In genomic region chr1:59020151-59020997, GRCh38 we compare ENCODE assay signal across 8 cellular contexts.
DNase-seq lines count a peak whose midpoint lies in the region; ATAC-seq and TF ChIP-seq lines count a peak whose summit lies in the region.

No MANE protein-coding gene starts in this region.

- peaks cover 0 to 4% of the 10 kb centered on the region in 2 donors for H3K9me3 ChIP-seq in stomach smooth muscle (ENCODE audit: control insufficient read depth in 2 of 2, low read length in 2 of 2)

- ATAC-seq in GM21367 (IDR thresholded peaks at IDR 0.05; ENCODE audit: unreplicated experiment) = peak; percentile 75

- H3K9ac ChIP-seq in stomach smooth muscle (ENCODE audit: low read length in 2 of 2) = peak overlapping the region in 1 of 2 donors; percentile 41

- peaks cover 11% of the 10 kb centered on the region for H3K4me1 ChIP-seq in stomach smooth muscle (ENCODE audit: control insufficient read depth, insufficient read depth, low read length)

- H3K27ac ChIP-seq in stomach smooth muscle (ENCODE audit: low read length) = peak overlapping the region; percentile 37

- no peak for TF ChIP-seq CTCF in cardiac fibroblast (IDR thresholded peaks at IDR 0.05; ENCODE audit: low read depth, low read length)

- no peaks in the 10 kb centered on the region for H3K27me3 ChIP-seq in stomach smooth muscle (ENCODE audit: control insufficient read depth in 1 of 2, insufficient read depth in 2 of 2, low read length in 2 of 2)

- H3K4me3 ChIP-seq in cardiac fibroblast (replicated peaks in 1 of 2; ENCODE audit: low read depth in 2 of 2, low read length in 2 of 2) (peak overlapping the region in 1 of 2 donors; percentile 39), stomach smooth muscle (ENCODE audit: low read length in 2 of 2) (peak overlapping the region; percentile 45 to 64)

- no peaks in the 10 kb centered on the region for H3K36me3 ChIP-seq in stomach smooth muscle (ENCODE audit: control insufficient read depth in 2 of 2, insufficient read depth in 2 of 2, low read length in 2 of 2)

- peak; percentile 54 for DNase-seq in COLO829 (ENCODE audit: low spot score)
- peak; percentile 78 for DNase-seq in HPDE6-E6E7 (ENCODE audit: extremely low spot score)
- peak; percentile 47 for DNase-seq in UCSD-AML1 (lab: John Stamatoyannopoulos, UW; ENCODE audit: unreplicated experiment)
- peak; percentile 77 to 81 for DNase-seq in cardiac fibroblast (ENCODE audit: low read depth in 2 of 2)
- DNase-seq in lung microvascular endothelial cell (ENCODE audit: low read depth in 2 of 2) = peak; percentile 85 to 93
- no peak for DNase-seq in HuH-7 (ENCODE audit: low spot score)
